In the genomic region with DNA sequence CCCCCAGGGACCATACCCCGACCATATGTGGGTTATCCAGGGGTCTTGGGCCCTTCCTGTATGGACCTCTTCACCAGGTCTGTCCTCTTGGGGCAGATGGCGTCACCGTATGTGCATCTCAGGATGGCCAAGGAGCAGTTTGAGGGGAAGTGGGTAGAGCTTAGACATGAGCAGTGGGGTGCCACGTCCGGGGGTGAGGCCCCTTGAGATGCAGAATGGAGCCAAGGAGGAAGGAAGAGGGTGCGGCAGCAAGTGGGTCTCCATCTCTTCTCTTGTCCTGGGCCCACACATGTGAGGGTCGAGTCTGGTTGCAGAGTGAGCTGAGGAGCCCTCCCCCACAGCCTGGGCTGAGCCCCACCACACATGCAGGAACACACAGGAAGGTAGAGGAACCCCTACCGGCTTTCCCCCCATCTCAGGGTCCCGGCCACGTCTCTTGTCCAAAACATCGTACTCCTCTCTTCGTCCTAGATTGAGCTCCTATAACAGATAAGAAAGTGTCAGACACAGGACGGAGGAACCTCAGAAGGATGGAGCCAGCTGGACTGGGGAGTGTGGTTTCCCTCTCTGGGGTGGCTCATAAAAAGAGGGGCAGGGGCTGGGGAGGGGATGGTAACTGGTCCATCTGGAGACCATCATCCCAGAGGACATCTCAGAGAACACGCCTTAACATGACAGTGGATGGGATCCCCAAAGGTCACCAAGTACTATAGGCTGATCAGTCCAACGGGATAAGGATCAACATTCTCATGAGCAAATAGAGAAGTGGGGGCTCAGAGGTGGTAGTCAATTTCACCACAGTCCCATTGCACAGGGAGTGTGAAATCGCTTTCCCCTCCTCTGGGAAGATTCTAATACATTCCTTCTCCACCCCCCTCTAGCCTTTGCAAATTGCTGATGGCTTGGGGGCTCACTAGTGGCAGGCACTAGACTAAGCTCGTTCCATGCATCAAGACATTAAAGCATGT, we compare ENCODE assay signal across 9 cellular contexts.
A peak's percentile ranks its signal among the peaks of the same experiment; 100 is the strongest.
DNase-seq lines count a peak whose midpoint lies in the region; ATAC-seq and TF ChIP-seq lines count a peak whose summit lies in the region.
"Had no signal": no experiment of that assay in that cellular context is flagged by ENCODE, and none has a peak within 500 bp of the region (broad histone marks: within the 10 kb centered on the region; RNA-seq: fewer than 3 reads in every experiment).

No MANE protein-coding gene starts in this region.

- peaks cover 40% of the 10 kb centered on the region for H3K27me3 ChIP-seq in HUES6 (ENCODE audit: control insufficient read depth, insufficient read depth, low read length)
- H3K27me3 ChIP-seq: adrenal gland had no signal

- H3K36me3 Mint-ChIP-seq in CD14-positive monocyte: no peaks in the 10 kb centered on the region
- H3K36me3 Mint-ChIP-seq in activated naive CD8-positive, alpha-beta T cell: peaks cover 11% of the 10 kb centered on the region

- no peak overlapping the region for H3K27ac ChIP-seq in HUES6 (ENCODE audit: low read depth, low read length)
- H3K27ac ChIP-seq in mesodermal cell (ENCODE audit: low read depth, low read length, severe bottlenecking): no peak overlapping the region
- H3K27ac ChIP-seq: adrenal gland had no signal

- peaks cover 0 to 2% (median 0%) of the 10 kb centered on the region in 7 donors for H3K9me3 Mint-ChIP-seq in CD14-positive monocyte
- H3K9me3 Mint-ChIP-seq in activated naive CD8-positive, alpha-beta T cell (ENCODE audit: low read depth): no peaks in the 10 kb centered on the region

- no peak overlapping the region for H3K9ac ChIP-seq in HUES6 (ENCODE audit: low read length)

- DNase-seq in CD14-positive monocyte (ENCODE audit: low spot score) (no peak), GM03348 (ENCODE audit: low spot score) (no peak), HK-2 (ENCODE audit: unreplicated experiment) (no peak), NCI-H146 treated with DMSO at 0.1 percent for 48 hours (lab: John Stamatoyannopoulos, UW; ENCODE audit: unreplicated experiment) (no peak)

- H3K4me3 Mint-ChIP-seq in CD14-positive monocyte: peak overlapping the region; percentile 67 to 78
- peak overlapping the region; percentile 73 for H3K4me3 Mint-ChIP-seq in activated naive CD8-positive, alpha-beta T cell

- H3K4me1 ChIP-seq in HUES6 (ENCODE audit: control insufficient read depth, insufficient read depth, low read length) (peaks cover 8% of the 10 kb centered on the region; the same call in 1 of the 2 replicates), mesodermal cell (ENCODE audit: control insufficient read depth, insufficient read depth, low read length, poor library complexity, severe bottlenecking) (no peaks in the 10 kb centered on the region)

- no peaks in the 10 kb centered on the region for H3K36me3 ChIP-seq in HUES6 (ENCODE audit: control insufficient read depth, insufficient read depth, low read length)
- H3K36me3 ChIP-seq in mesodermal cell (ENCODE audit: control insufficient read depth, insufficient read depth, low read length): no peaks in the 10 kb centered on the region
- H3K36me3 ChIP-seq: adrenal gland had no signal

- peaks cover 24% of the 10 kb centered on the region for H3K4me1 Mint-ChIP-seq in CD14-positive monocyte
- peaks cover 78% of the 10 kb centered on the region for H3K4me1 Mint-ChIP-seq in activated naive CD8-positive, alpha-beta T cell (ENCODE audit: low read depth)

- H3K9me3 ChIP-seq in HUES6 (ENCODE audit: control insufficient read depth, insufficient read depth, low read depth, low read length): 0 out of 2 replicates have a peak, but pooled peaks cover 5% of the 10 kb centered on the region
- H3K9me3 ChIP-seq in mesodermal cell (ENCODE audit: control insufficient read depth, low read length): no peaks in the 10 kb centered on the region
- H3K9me3 ChIP-seq: adrenal gland had no signal

- intact Hi-C loops in CD14-positive monocyte (cut with micrococcal nuclease): no loop called here

- H3K4me3 ChIP-seq in HUES6 (ENCODE audit: low read depth, low read length) (peak overlapping the region; percentile 59), mesodermal cell (ENCODE audit: extremely low read depth, insufficient read depth, low read length, poor library complexity, severe bottlenecking) (peak overlapping the region; percentile 40)

- 80 to 84% methylated on average over 7 to 8 of the region's 17 CpGs for WGBS in mesodermal cell (ENCODE audit: insufficient coverage in 2 of 2), 2 experiments

- peaks cover 16 to 26% (median 18%) of the 10 kb centered on the region in 3 donors for H3K27me3 Mint-ChIP-seq in CD14-positive monocyte (ENCODE audit: low read depth in 3 of 3)
- H3K27me3 Mint-ChIP-seq in activated naive CD8-positive, alpha-beta T cell: no peaks in the 10 kb centered on the region

- no peak for TF ChIP-seq CTCF in CD14-positive monocyte (IDR thresholded peaks at IDR 0.05)

- H3K27ac Mint-ChIP-seq in CD14-positive monocyte: peak overlapping the region in 3 of 7 donors; percentile 16 to 65 (median 55)
- peak overlapping the region; percentile 91 for H3K27ac Mint-ChIP-seq in activated naive CD8-positive, alpha-beta T cell

- no peak for ATAC-seq in GM21390 (IDR thresholded peaks at IDR 0.05; ENCODE audit: unreplicated experiment)
